ENCODE assay signal across 6 cellular contexts in the genomic region with DNA sequence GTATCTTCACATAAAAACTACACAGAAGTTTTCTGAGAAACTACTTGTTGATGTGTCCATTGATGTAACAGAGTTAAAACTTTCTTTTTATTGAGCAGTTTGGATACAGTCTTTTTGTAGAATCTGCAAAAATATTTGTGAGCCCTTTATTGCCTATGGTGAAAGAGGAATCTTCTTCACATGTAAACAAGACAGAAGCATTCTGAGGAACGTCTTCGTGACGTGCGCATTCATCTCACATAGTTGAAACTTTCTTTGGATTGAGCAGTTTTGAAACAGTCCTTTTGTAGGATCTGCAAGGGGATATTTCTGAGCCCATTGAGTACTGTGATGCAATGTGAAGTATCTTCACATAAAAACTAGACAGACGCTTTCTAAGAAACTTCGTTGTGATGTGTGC.
DNase-seq lines count a peak whose midpoint lies in the region; ATAC-seq and TF ChIP-seq lines count a peak whose summit lies in the region.
"Not testable (repeated sequence)": the region's sequence is repeated elsewhere in the genome, so short reads cannot be mapped to it uniquely, and the experiment has no call there.

No MANE protein-coding gene starts in this region.

- not testable (repeated sequence) for H3K27ac ChIP-seq in right atrium auricular region, spleen, thoracic aorta

- ATAC-seq in Right ventricle myocardium inferior; thoracic aorta (ENCODE audit: insufficient number of reproducible peaks, low FRiP score, low read depth): not testable (repeated sequence)

- H3K4me3 ChIP-seq in right atrium auricular region, spleen, thoracic aorta: not testable (repeated sequence)

- intact Hi-C loops in Right ventricle myocardium inferior (cut with DNase I); spleen (cut with DNase I; ENCODE audit: low total_unique reads): not testable (repeated sequence)

- WGBS in spleen, 5 donors, result 58 to 75% (median 69%) methylated on average over 4 to 6 of the region's 6 CpGs

- not testable (repeated sequence) for TF ChIP-seq CTCF in right atrium auricular region (IDR thresholded peaks at IDR 0.05); spleen (IDR thresholded peaks at IDR 0.05 in 8 of 11, conservative IDR thresholded peaks at IDR 0.05 in 3 of 11); thoracic aorta (IDR thresholded peaks at IDR 0.05)

- H3K27me3 ChIP-seq in right atrium auricular region; spleen (replicated peaks in 1 of 7); thoracic aorta (replicated peaks; ENCODE audit: insufficient read depth): not testable (repeated sequence)

- H3K9me3 ChIP-seq in right atrium auricular region, result peaks cover 3 to 38% of the 10 kb centered on the region in 2 donors
- H3K9me3 ChIP-seq in spleen, result peaks cover 5 to 54% (median 46%) of the 10 kb centered on the region in 8 donors
- H3K9me3 ChIP-seq in thoracic aorta, result peaks cover 22% of the 10 kb centered on the region

- not testable (repeated sequence) for H3K4me1 ChIP-seq in right atrium auricular region; spleen; thoracic aorta (ENCODE audit: control insufficient read depth in 1 of 2, low read depth in 2 of 2)

- peak; percentile 28 for DNase-seq in activated CD8-positive, alpha-beta memory T cell treated with anti-CD3 and anti-CD28 coated beads, Interleukin-2, amount 50 U/mL, for 48 hours
- peak; percentile 15 for DNase-seq in Right ventricle myocardium inferior (ENCODE audit: missing footprints)
- peak; percentile 62 for DNase-seq in right atrium auricular region (ENCODE audit: low spot score)
- DNase-seq in mesenteric fat pad (ENCODE audit: low spot score), result peak; percentile 74
- DNase-seq in spleen, result peak; percentile 70
- peak; percentile 4 for DNase-seq in thoracic aorta (ENCODE audit: low spot score)

- not testable (repeated sequence) for TF ChIP-seq POLR2A in spleen (IDR thresholded peaks at IDR 0.05)

- H3K36me3 ChIP-seq in right atrium auricular region, spleen, thoracic aorta: not testable (repeated sequence)

Comparison
In these comparisons a context has a peak if more than half of its experiments do, and no peak if none do; other contexts are left out.
1. DNase-seq: peak in every context shown above with its lines; median percentile 74 in mesenteric fat pad; 70 in spleen; 62 in right atrium auricular region; 28 in activated CD8-positive, alpha-beta memory T cell treated with anti-CD3 and anti-CD28 coated beads, Interleukin-2, amount 50 U/mL, for 48 hours; 15 in Right ventricle myocardium inferior; 4 in thoracic aorta.